Comparison of ENCODE assay signal across 8 cellular contexts in the genomic region with DNA sequence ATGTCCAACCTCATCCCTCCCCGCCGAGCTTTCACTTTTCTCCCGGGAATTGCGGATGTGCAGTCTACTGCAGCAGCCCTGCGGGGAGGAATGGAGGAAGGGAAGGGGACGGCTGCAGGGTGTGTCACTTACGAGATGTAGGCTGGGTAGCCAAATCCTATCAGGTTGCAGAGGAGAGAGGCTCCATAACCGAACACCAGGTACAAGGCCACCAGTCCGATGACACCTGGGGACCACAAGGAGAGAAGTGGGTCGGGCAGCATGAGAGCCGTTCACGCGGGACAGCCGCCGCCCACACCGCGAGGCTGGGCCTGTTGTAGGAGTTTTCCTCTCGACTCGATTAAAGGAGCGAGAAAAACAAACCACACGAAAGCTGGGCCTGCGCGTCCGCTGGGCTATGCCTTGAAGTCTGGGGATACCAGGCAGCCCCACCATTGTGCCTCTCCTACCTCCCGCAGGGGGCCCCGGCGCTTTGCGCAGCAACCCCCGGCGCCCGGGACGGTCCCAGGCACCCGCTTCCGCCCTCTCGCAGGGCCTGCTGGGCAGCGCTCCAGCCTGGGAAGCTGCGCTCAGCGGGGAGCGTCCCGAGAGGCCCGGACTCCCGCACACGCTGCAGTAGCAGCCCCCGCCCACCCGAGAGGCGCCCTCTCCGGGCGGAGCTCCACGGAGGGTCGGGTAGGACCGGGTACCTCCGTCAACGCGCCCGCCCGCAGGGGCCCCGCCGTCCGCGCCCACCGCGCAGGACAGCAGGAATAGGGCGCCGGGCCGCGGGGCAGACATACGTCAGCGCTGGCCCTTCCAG. TPM values are rescaled to one million over a fixed set of nuclear protein-coding genes. Genes with fewer than 3 reads are reported as not detected.
A peak's percentile ranks its signal among the peaks of the same experiment; 100 is the strongest.
DNase-seq lines count a peak whose midpoint lies in the region; ATAC-seq and TF ChIP-seq lines count a peak whose summit lies in the region.

No MANE protein-coding gene starts in this region.

- BruUV-seq in Calu3 (replicated peaks; lab: Mats Ljungman, UMichigan): no TSS peak

- H3K9me3 ChIP-seq in Peyer's patch (no peaks in the 10 kb centered on the region), suprapubic skin (no peaks in the 10 kb centered on the region)

- DNase-seq in Calu3 (peak; percentile 80), HS-27A (ENCODE audit: low read depth) (peak; percentile 15), Peyer's patch (peak; percentile 58 to 81 (median 80)), activated gamma-delta T cell treated with Interleukin-2 at 50 U/mL for 16 hours (peak; percentile 49), fibroblast of villous mesenchyme (ENCODE audit: low read depth) (peak; percentile 71), suprapubic skin (ENCODE audit: low spot score in 2 of 2) (peak; percentile 81 to 84)

- H3K4me3 Mint-ChIP-seq in Calu3 (ENCODE audit: low read depth, unreplicated experiment) (peak overlapping the region; percentile 100), nephron (peak overlapping the region; percentile 96 to 98 (median 97))

- peak overlapping the region; percentile 81 for H3K27ac Mint-ChIP-seq in Calu3 (ENCODE audit: unreplicated experiment)
- peak overlapping the region; percentile 84 to 99 (median 93) for H3K27ac Mint-ChIP-seq in nephron

- H3K27me3 ChIP-seq in Peyer's patch (no peaks in the 10 kb centered on the region), suprapubic skin (no peaks in the 10 kb centered on the region)

- no peak for TF ChIP-seq EP300 in suprapubic skin (IDR thresholded peaks at IDR 0.05)

- 1% methylated on average over 20 of the region's 68 CpGs for WGBS in suprapubic skin

- H3K4me1 ChIP-seq in Peyer's patch (peaks cover 0 to 38% (median 9%) of the 10 kb centered on the region in 4 donors), suprapubic skin (peaks cover 57% of the 10 kb centered on the region)

- H3K9me3 Mint-ChIP-seq in Calu3 (ENCODE audit: low read depth, unreplicated experiment) (no peaks in the 10 kb centered on the region), nephron (no peaks in the 10 kb centered on the region)

- peaks cover 0 to 18% (median 0%) of the 10 kb centered on the region in 3 donors for H3K36me3 ChIP-seq in Peyer's patch
- peaks cover 17% of the 10 kb centered on the region for H3K36me3 ChIP-seq in suprapubic skin

- H3K4me3 ChIP-seq in Peyer's patch (peak overlapping the region; percentile 87 to 96 (median 90)), fibroblast of villous mesenchyme (ENCODE audit: low read depth, low read length) (peak overlapping the region; percentile 97), suprapubic skin (peak overlapping the region; percentile 100)

- CTCF ChIA-PET in Calu3 (lab: Charles Lee): interaction anchor here (0.8 to 1.9 kb wide), 4 partner anchors 8 to 55 kb away, joined by 3 to 6 read pairs (median 4); partner anchors contain the start of gene DCP2

- H3K27me3 Mint-ChIP-seq in Calu3 (ENCODE audit: unreplicated experiment) (no peaks in the 10 kb centered on the region), nephron (ENCODE audit: low read depth) (peaks cover 21% of the 10 kb centered on the region)

- TF ChIP-seq CTCF in Calu3 (IDR thresholded peaks at IDR 0.05; ENCODE audit: unreplicated experiment) (no peak), Peyer's patch (IDR thresholded peaks at IDR 0.05) (peak in 2 of 6 experiments; percentile 6 to 13), fibroblast of villous mesenchyme (IDR thresholded peaks at IDR 0.05; ENCODE audit: insufficient read depth, low read depth, low read length) (no peak), nephron (IDR thresholded peaks at IDR 0.05; ENCODE audit: unreplicated experiment in 3 of 3) (no peak), suprapubic skin (IDR thresholded peaks at IDR 0.05) (no peak)

- H3K36me3 Mint-ChIP-seq in Calu3 (ENCODE audit: insufficient read depth, unreplicated experiment): peaks cover 31% of the 10 kb centered on the region
- H3K36me3 Mint-ChIP-seq in nephron (ENCODE audit: low read depth): peaks cover 29% of the 10 kb centered on the region

- TF ChIP-seq POLR2A in Peyer's patch (IDR thresholded peaks at IDR 0.05): no peak
- TF ChIP-seq POLR2A in suprapubic skin (IDR thresholded peaks at IDR 0.05): no peak

- intact Hi-C loops in Calu3 (cut with micrococcal nuclease; ENCODE audit: unreplicated experiment): loop anchor here (5.0 to 10.0 kb wide), 2 partner anchors 59 to 226 kb away; partner anchors contain the start of gene SRP19

- peak overlapping the region; percentile 90 to 97 (median 95) for H3K27ac ChIP-seq in Peyer's patch
- peak overlapping the region; percentile 99 for H3K27ac ChIP-seq in suprapubic skin

- H3K4me1 Mint-ChIP-seq in Calu3 (ENCODE audit: low read depth, unreplicated experiment) (peaks cover 31% of the 10 kb centered on the region), nephron (peaks cover 36% of the 10 kb centered on the region)

- ATAC-seq in GM21367 (IDR thresholded peaks at IDR 0.05; ENCODE audit: unreplicated experiment): peak; percentile 33

RNA-seq across cellular contexts. Expression of gene REEP5, which starts 0.8 kb away (rescaled TPM):
- total RNA-seq in Calu3 (2022) (123 and 130 TPM in 2 replicates), Peyer's patch (10 to 100 TPM; 19.8 to 47.5 (median 35.6) TPM), fibroblast of villous mesenchyme (47.0 and 48.8 TPM in 2 replicates), suprapubic skin (10 to 100 TPM; 65.7 to 91.6 (median 79.0) TPM)

RNA-seq across cellular contexts. Expression of gene DCP2, which starts 55.4 kb away (rescaled TPM):
- total RNA-seq in Calu3 (2022): 56.0 and 57.8 TPM in 2 replicates
- 10 to 100 TPM; 13.2 to 41.3 (median 22.8) TPM for total RNA-seq in Peyer's patch
- total RNA-seq in fibroblast of villous mesenchyme: 19.6 and 35.4 TPM in 2 replicates
- 10 to 100 TPM; 11.3 to 45.5 (median 23.0) TPM for total RNA-seq in suprapubic skin

Comparison
In these comparisons a context has a peak if more than half of its experiments do, and no peak if none do; other contexts are left out.
1. Peak in every context shown above with its lines: DNase-seq, ATAC-seq, H3K4me3 ChIP-seq and H3K27ac ChIP-seq.
2. DNase-seq: peak in every context shown above with its lines; median percentile 82 in suprapubic skin; 80 in Calu3; 80 in Peyer's patch; 71 in fibroblast of villous mesenchyme; 49 in activated gamma-delta T cell treated with Interleukin-2 at 50 U/mL for 16 hours; 15 in HS-27A.